10 cellular contexts compared by ENCODE assay signal in the genomic region with DNA sequence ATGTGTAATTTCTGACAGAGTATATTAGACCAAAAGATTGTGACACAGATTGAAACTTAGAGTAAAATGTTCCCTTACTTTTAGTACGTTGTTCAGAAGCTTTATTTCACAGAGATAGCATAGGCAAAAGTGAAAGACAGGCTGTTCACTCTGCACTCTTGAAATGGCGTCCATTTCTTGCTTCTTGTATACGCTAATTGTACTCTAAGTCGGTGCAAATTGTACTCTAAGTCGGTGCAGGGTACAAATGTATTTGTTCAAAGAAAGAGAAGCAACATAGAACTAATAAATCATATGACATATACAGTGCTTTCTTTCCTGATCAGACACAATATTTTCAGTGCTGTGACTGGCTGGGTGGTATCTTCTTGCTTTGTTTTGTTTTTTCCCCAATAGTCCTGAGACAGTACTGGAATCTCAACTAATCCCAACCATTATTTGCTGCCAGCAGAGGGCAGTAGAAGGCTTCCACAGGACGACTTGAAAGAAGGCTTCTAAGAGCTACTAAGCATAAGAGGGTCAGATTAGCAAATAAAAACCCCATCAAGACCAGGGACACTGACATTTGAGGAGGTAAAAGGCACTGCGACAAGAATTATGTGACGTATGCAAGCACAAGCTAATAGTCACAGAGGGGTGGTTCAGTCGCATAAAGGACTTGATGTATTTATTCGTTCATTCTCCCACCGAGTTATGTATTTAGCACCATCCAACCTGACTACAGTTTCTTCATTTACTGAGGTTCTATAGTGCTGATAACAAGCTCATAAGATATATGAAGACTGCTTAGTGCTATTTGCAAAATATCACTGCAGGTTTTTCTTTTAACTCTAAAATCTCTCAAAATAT.
A peak's percentile ranks its signal among the peaks of the same experiment; 100 is the strongest.
DNase-seq lines count a peak whose midpoint lies in the region; ATAC-seq, FAIRE-seq and TF ChIP-seq lines count a peak whose summit lies in the region.
"Had no signal": no experiment of that assay in that cellular context is flagged by ENCODE, and none has a peak within 500 bp of the region (broad histone marks: within the 10 kb centered on the region; RNA-seq: fewer than 3 reads in every experiment).

No MANE protein-coding gene starts in this region.

- H2AK5ac ChIP-seq in H9 (ENCODE audit: insufficient read length, low read length): no peak overlapping the region

- H3K4me3 Mint-ChIP-seq in H9: no peak overlapping the region
- H3K4me3 Mint-ChIP-seq: CD8-positive, alpha-beta memory T cell had no signal

- no peak overlapping the region for H2BK120ac ChIP-seq in H9 (ENCODE audit: low read depth, low read length, poor library complexity, severe bottlenecking)

- no peaks in the 10 kb centered on the region for H4K20me1 ChIP-seq in H9 (ENCODE audit: control insufficient read depth, insufficient read depth, insufficient read length)

- H3K79me1 ChIP-seq in H9 (ENCODE audit: insufficient read depth, low read depth, low read length, poor library complexity, severe bottlenecking): no peaks in the 10 kb centered on the region

- H3K27ac ChIP-seq in H9 (ENCODE audit: insufficient read length, low read depth, low read length) (no peak overlapping the region), brain microvascular endothelial cell (no peak overlapping the region), left lung (no peak overlapping the region)

- H2BK15ac ChIP-seq in H9 (ENCODE audit: low read depth, low read length): no peak overlapping the region

- H3K27me3 Mint-ChIP-seq in H9 (ENCODE audit: low read depth): no peaks in the 10 kb centered on the region
- H3K27me3 Mint-ChIP-seq: CD8-positive, alpha-beta memory T cell had no signal

- no peaks in the 10 kb centered on the region; the same call in 1 of the 2 replicates for H3K4me1 ChIP-seq in H9 (ENCODE audit: insufficient read depth, low read length)
- no peaks in the 10 kb centered on the region for H3K4me1 ChIP-seq in left lung

- H3K9me3 Mint-ChIP-seq in H9: no peaks in the 10 kb centered on the region

- H3K4me1 Mint-ChIP-seq in H9: peaks cover 3 to 11% of the 10 kb centered on the region in 2 experiments; a peak in 2 of 4 replicates
- H3K4me1 Mint-ChIP-seq: CD8-positive, alpha-beta memory T cell had no signal

- no peak overlapping the region for H3K9ac ChIP-seq in H9 (ENCODE audit: extremely low read depth, insufficient read length, low read length)

- no peak overlapping the region for H2BK5ac ChIP-seq in H9 (ENCODE audit: insufficient read length, low read length)

- no peak overlapping the region for H3K4ac ChIP-seq in H9 (ENCODE audit: low read depth, low read length)

- H2BK12ac ChIP-seq in H9 (ENCODE audit: insufficient read length, low read depth, low read length): no peak overlapping the region

- H3K56ac ChIP-seq in H9 (ENCODE audit: insufficient read length, low read depth, low read length): no peak overlapping the region

- no peaks in the 10 kb centered on the region for H3K23me2 ChIP-seq in H9 (ENCODE audit: insufficient read length, low read depth, low read length, poor library complexity, severe bottlenecking)

- peaks cover 0 to under 1% (median 0%) of the 10 kb centered on the region in 3 experiments; a peak in 1 of 7 replicates for H3K36me3 Mint-ChIP-seq in H9 (ENCODE audit: insufficient read depth in 1 of 3, low read depth in 3 of 3)
- H3K36me3 Mint-ChIP-seq: CD8-positive, alpha-beta memory T cell had no signal

- H3K9me3 ChIP-seq in H9 (ENCODE audit: control insufficient read depth, low read depth, low read length): no peaks in the 10 kb centered on the region
- no peaks in the 10 kb centered on the region for H3K9me3 ChIP-seq in left lung

- H3K18ac ChIP-seq in H9 (ENCODE audit: insufficient read length, low read depth, low read length): no peak overlapping the region

- H4K8ac ChIP-seq in H9 (replicated peaks; ENCODE audit: insufficient read length, low read depth, low read length): no peak overlapping the region

- H2BK20ac ChIP-seq in H9 (ENCODE audit: low read depth, low read length, poor library complexity, severe bottlenecking): peak overlapping the region; percentile 75

- no peak overlapping the region for H3K27ac Mint-ChIP-seq in H9
- H3K27ac Mint-ChIP-seq: CD8-positive, alpha-beta memory T cell had no signal

- FAIRE-seq in RCC 7860 (lab: Jason Lieb, UNC): peak; percentile 44
- FAIRE-seq: endometrium had no signal

- in situ Hi-C loops in brain microvascular endothelial cell (cut with HindIII; ENCODE audit: low pct_ligation_motif_present, low sequenced_read_pairs): no loop called here

- ATAC-seq in left lung: peak; percentile 95

- no CpG with 5 or more reads among the region's 11 CpGs for WGBS in H9 (ENCODE audit: extremely low coverage, insufficient read length, low lambda C conversion rate)

- intact Hi-C loops in left lung (cut with DNase I): loop anchor here in 1 of 2 donors (10.0 kb wide), 1 partner anchor 229 kb away; no protein-coding TSS in a partner anchor

- TF ChIP-seq CTCF in H9 (conservative IDR thresholded peaks at IDR 0.05): peak; percentile 83
- peak; percentile 58 for TF ChIP-seq CTCF in brain microvascular endothelial cell (IDR thresholded peaks at IDR 0.05; ENCODE audit: low read depth, low read length, missing control alignments)
- TF ChIP-seq CTCF in left lung (IDR thresholded peaks at IDR 0.05): peak; percentile 31 to 55

- no peak overlapping the region for H3K23ac ChIP-seq in H9 (ENCODE audit: insufficient read length, low read depth, low read length)

- no peak overlapping the region for H3K4me2 ChIP-seq in H9 (ENCODE audit: insufficient read depth, insufficient read length, low read length)

- H4K5ac ChIP-seq in H9 (ENCODE audit: insufficient read length, low read depth, low read length): no peak overlapping the region

- no peak overlapping the region for H3K14ac ChIP-seq in H9 (ENCODE audit: insufficient read depth, low read length)

- H3K79me2 ChIP-seq in H9 (ENCODE audit: insufficient read depth, low read length): no peaks in the 10 kb centered on the region

- H4K91ac ChIP-seq in H9 (ENCODE audit: insufficient read length, low read depth, low read length): no peak overlapping the region

- H2AFZ ChIP-seq in H9 (ENCODE audit: low read length): no peak overlapping the region

- H3K27me3 ChIP-seq in H9 (ENCODE audit: insufficient read depth, low read length) (no peaks in the 10 kb centered on the region), brain microvascular endothelial cell (replicated peaks) (no peaks in the 10 kb centered on the region), left lung (no peaks in the 10 kb centered on the region)

- DNase-seq in activated CD4-positive, alpha-beta T cell treated with anti-CD3 and anti-CD28 coated beads for 48 hours: peak; percentile 59
- DNase-seq in activated CD4-positive, alpha-beta T cell treated with anti-CD3 and anti-CD28 coated beads for 1 hour: no peak
- DNase-seq in H9 (peak; percentile 68), LoVo (ENCODE audit: low spot score) (peak; percentile 79), RCC 7860 (ENCODE audit: low spot score) (peak; percentile 43), brain microvascular endothelial cell (peak; percentile 27), left lung (peak in 1 of 2 donors; percentile 30), superior temporal gyrus (ENCODE audit: extremely low spot score) (peak; percentile 90)

- H3K36me3 ChIP-seq in brain microvascular endothelial cell (replicated peaks) (no peaks in the 10 kb centered on the region), left lung (no peaks in the 10 kb centered on the region)

- no peak overlapping the region for H3K4me3 ChIP-seq in brain microvascular endothelial cell (ENCODE audit: low read depth, low read length)
- no peak overlapping the region for H3K4me3 ChIP-seq in left lung

- H3T11ph ChIP-seq in H9 (ENCODE audit: low read length): no peak overlapping the region
